In the genomic region with DNA sequence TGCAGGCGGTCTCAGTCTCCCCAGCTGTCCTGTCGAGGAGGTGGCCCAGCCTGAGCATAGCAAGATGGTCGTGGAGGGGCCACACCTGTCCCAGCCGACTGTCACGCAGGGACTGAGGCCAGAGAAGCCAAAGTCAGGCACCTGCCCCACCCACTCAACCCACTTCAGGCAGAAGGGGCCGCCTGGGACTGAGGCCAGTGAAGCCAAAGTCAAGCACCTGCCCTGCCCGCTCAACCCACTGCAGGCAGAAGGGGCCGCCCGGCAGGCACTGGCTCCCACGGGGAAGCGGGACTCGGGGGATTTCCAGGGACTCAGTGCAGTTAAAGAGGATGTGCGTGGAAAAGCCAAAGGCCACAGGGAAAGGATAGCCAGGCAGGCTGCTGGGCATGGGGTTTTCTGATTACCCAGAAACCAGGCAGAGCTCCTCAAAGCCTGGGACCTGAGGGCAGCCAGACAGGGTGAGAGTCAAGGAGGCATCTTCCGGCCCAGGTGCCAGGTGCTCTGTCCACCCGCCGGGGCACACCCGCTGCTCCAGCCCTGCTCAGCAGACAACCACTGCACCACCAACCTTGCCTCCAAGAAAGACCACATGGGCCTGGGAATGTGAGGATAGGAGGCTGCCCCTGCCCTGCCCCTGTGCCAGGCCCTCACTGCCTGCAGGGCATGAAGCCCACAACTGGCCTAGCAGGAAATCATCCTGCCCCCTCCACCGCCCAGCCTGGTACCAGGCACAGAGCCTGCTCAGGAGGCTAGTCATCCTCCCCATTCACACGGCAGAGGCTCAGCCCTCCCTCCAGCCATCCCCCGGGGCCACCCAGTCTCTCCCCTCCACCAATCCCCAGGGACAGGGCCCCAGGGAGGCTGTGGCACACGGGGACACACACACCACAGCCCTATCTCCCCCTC, we compare ENCODE assay signal across 31 cellular contexts. TPM values are rescaled to one million over a fixed set of nuclear protein-coding genes. Genes with fewer than 3 reads are reported as not detected.
A peak's percentile ranks its signal among the peaks of the same experiment; 100 is the strongest.
DNase-seq lines count a peak whose midpoint lies in the region; ATAC-seq and TF ChIP-seq lines count a peak whose summit lies in the region.
"Had no signal": no experiment of that assay in that cellular context is flagged by ENCODE, and none has a peak within 500 bp of the region (broad histone marks: within the 10 kb centered on the region; RNA-seq: fewer than 3 reads in every experiment).

No MANE protein-coding gene starts in this region.

- TF ChIP-seq CTCF in NB4 (IDR thresholded peaks at IDR 0.05; ENCODE audit: low read depth, low read length) (no peak), endodermal cell (conservative IDR thresholded peaks at IDR 0.05) (no peak), thyroid gland (IDR thresholded peaks at IDR 0.05) (no peak), colonic mucosa (IDR thresholded peaks at IDR 0.05) (no peak)

- H3K27ac Mint-ChIP-seq in activated naive CD4-positive, alpha-beta T cell treated with anti-CD3 and anti-CD28 coated beads, Interleukin-2, amount 10 ng/mL, durations not matched to agents 7 days and 5 days = peak overlapping the region; percentile 45
- H3K27ac Mint-ChIP-seq in activated naive CD4-positive, alpha-beta T cell treated with anti-CD3 and anti-CD28 coated beads for 36 hours = no peak overlapping the region
- peak overlapping the region; percentile 21 for H3K27ac Mint-ChIP-seq in endodermal cell
- H3K27ac Mint-ChIP-seq in effector memory CD8-positive, alpha-beta T cell = peak overlapping the region in 1 of 2 donors; percentile 26
- H3K27ac Mint-ChIP-seq: activated CD4-positive, alpha-beta T cell treated with anti-CD3 and anti-CD28 coated beads, Interleukin-2, amount 10 ng/mL, durations not matched to agents 24 days and 14 days; activated naive CD8-positive, alpha-beta T cell treated with anti-CD3 and anti-CD28 coated beads for 36 hours; CD8-positive, alpha-beta memory T cell; HFFc6; immature natural killer cell; memory B cell had no signal

- CTCF ChIA-PET in activated naive CD4-positive, alpha-beta T cell treated with anti-CD3 and anti-CD28 coated beads, Interleukin-2, amount 10 ng/mL, durations not matched to agents 7 days and 5 days (lab: Charles Lee) = interaction anchor here (1.5 kb wide), 1 partner anchor 49 kb away, joined by 4 read pairs; no protein-coding TSS in a partner anchor
- CTCF ChIA-PET in activated naive CD4-positive, alpha-beta T cell treated with anti-CD3 and anti-CD28 coated beads for 36 hours (lab: Charles Lee) = no interaction called here

- H3K4me3 Mint-ChIP-seq in activated naive CD4-positive, alpha-beta T cell treated with anti-CD3 and anti-CD28 coated beads, Interleukin-2, amount 10 ng/mL, durations not matched to agents 7 days and 5 days = no peak overlapping the region
- H3K4me3 Mint-ChIP-seq in activated naive CD4-positive, alpha-beta T cell treated with anti-CD3 and anti-CD28 coated beads for 36 hours = no peak overlapping the region
- no peak overlapping the region for H3K4me3 Mint-ChIP-seq in endodermal cell
- no peak overlapping the region for H3K4me3 Mint-ChIP-seq in effector memory CD8-positive, alpha-beta T cell
- H3K4me3 Mint-ChIP-seq: activated CD4-positive, alpha-beta T cell treated with anti-CD3 and anti-CD28 coated beads, Interleukin-2, amount 10 ng/mL, durations not matched to agents 24 days and 14 days; activated naive CD8-positive, alpha-beta T cell treated with anti-CD3 and anti-CD28 coated beads for 36 hours; CD8-positive, alpha-beta memory T cell; HFFc6; immature natural killer cell; memory B cell; neural crest cell had no signal

- no peaks in the 10 kb centered on the region for H3K36me3 Mint-ChIP-seq in activated naive CD4-positive, alpha-beta T cell treated with anti-CD3 and anti-CD28 coated beads, Interleukin-2, amount 10 ng/mL, durations not matched to agents 7 days and 5 days
- no peaks in the 10 kb centered on the region for H3K36me3 Mint-ChIP-seq in activated naive CD4-positive, alpha-beta T cell treated with anti-CD3 and anti-CD28 coated beads for 36 hours (ENCODE audit: low read depth)
- peaks cover 2% of the 10 kb centered on the region for H3K36me3 Mint-ChIP-seq in endodermal cell (ENCODE audit: low read depth)
- H3K36me3 Mint-ChIP-seq in effector memory CD8-positive, alpha-beta T cell (ENCODE audit: insufficient read depth) = no peaks in the 10 kb centered on the region
- H3K36me3 Mint-ChIP-seq: activated naive CD8-positive, alpha-beta T cell treated with anti-CD3 and anti-CD28 coated beads for 36 hours; CD8-positive, alpha-beta memory T cell; immature natural killer cell; memory B cell had no signal

- intact Hi-C loops in activated naive CD4-positive, alpha-beta T cell treated with anti-CD3 and anti-CD28 coated beads for 36 hours (cut with micrococcal nuclease) = no loop called here
- intact Hi-C loops in thyroid gland (cut with DNase I) = no loop called here
- intact Hi-C loops in colonic mucosa (cut with DNase I) = no loop called here

- H3K9me3 Mint-ChIP-seq in activated naive CD4-positive, alpha-beta T cell treated with anti-CD3 and anti-CD28 coated beads, Interleukin-2, amount 10 ng/mL, durations not matched to agents 7 days and 5 days = no peaks in the 10 kb centered on the region
- peaks cover 1% of the 10 kb centered on the region for H3K9me3 Mint-ChIP-seq in activated naive CD4-positive, alpha-beta T cell treated with anti-CD3 and anti-CD28 coated beads for 36 hours
- H3K9me3 Mint-ChIP-seq in endodermal cell = peaks cover under 1% of the 10 kb centered on the region
- H3K9me3 Mint-ChIP-seq in effector memory CD8-positive, alpha-beta T cell = no peaks in the 10 kb centered on the region
- H3K9me3 Mint-ChIP-seq: activated CD4-positive, alpha-beta T cell treated with anti-CD3 and anti-CD28 coated beads, Interleukin-2, amount 10 ng/mL, durations not matched to agents 24 days and 14 days; activated naive CD8-positive, alpha-beta T cell treated with anti-CD3 and anti-CD28 coated beads for 36 hours; CD8-positive, alpha-beta memory T cell; HFFc6; immature natural killer cell; memory B cell; neural crest cell had no signal

- TF ChIP-seq POLR2A in NB4 (IDR thresholded peaks at IDR 0.05; ENCODE audit: extremely low read depth, insufficient read length) = no peak
- TF ChIP-seq POLR2A in thyroid gland (IDR thresholded peaks at IDR 0.05) = no peak

- H3K27me3 ChIP-seq in endodermal cell (ENCODE audit: control insufficient read depth, insufficient read depth, low read length, poor library complexity, severe bottlenecking) (no peaks in the 10 kb centered on the region), thyroid gland (no peaks in the 10 kb centered on the region), colonic mucosa (no peaks in the 10 kb centered on the region)
- H3K27me3 ChIP-seq: right atrium auricular region had no signal

- H3K9ac ChIP-seq in endodermal cell (ENCODE audit: extremely low read depth, low read length, poor library complexity, severe bottlenecking) (no peak overlapping the region), colonic mucosa (ENCODE audit: low read depth in 2 of 2, low read length in 2 of 2) (no peak overlapping the region)
- H3K9ac ChIP-seq: parathyroid adenoma had no signal

- ATAC-seq in effector memory CD8-positive, alpha-beta T cell (replicated peaks) = no peak
- ATAC-seq in GM18867 (IDR thresholded peaks at IDR 0.05; ENCODE audit: unreplicated experiment) = no peak

- H3K36me3 ChIP-seq in endodermal cell (ENCODE audit: control insufficient read depth, insufficient read depth, low read length) (no peaks in the 10 kb centered on the region), thyroid gland (no peaks in the 10 kb centered on the region), colonic mucosa (no peaks in the 10 kb centered on the region)
- H3K36me3 ChIP-seq: right atrium auricular region, SJCRH30, stomach had no signal

- no peaks in the 10 kb centered on the region for H3K27me3 Mint-ChIP-seq in activated naive CD4-positive, alpha-beta T cell treated with anti-CD3 and anti-CD28 coated beads, Interleukin-2, amount 10 ng/mL, durations not matched to agents 7 days and 5 days
- no peaks in the 10 kb centered on the region for H3K27me3 Mint-ChIP-seq in activated naive CD4-positive, alpha-beta T cell treated with anti-CD3 and anti-CD28 coated beads for 36 hours (ENCODE audit: low read depth)
- no peaks in the 10 kb centered on the region for H3K27me3 Mint-ChIP-seq in endodermal cell (ENCODE audit: insufficient read depth)
- peaks cover 0 to 2% of the 10 kb centered on the region in 2 donors for H3K27me3 Mint-ChIP-seq in effector memory CD8-positive, alpha-beta T cell
- H3K27me3 Mint-ChIP-seq: activated CD4-positive, alpha-beta T cell treated with anti-CD3 and anti-CD28 coated beads, Interleukin-2, amount 10 ng/mL, durations not matched to agents 24 days and 14 days; activated naive CD8-positive, alpha-beta T cell treated with anti-CD3 and anti-CD28 coated beads for 36 hours; CD8-positive, alpha-beta memory T cell; memory B cell had no signal

- DNase-seq in activated naive CD4-positive, alpha-beta T cell treated with anti-CD3 and anti-CD28 coated beads, Interleukin-2, amount 10 ng/mL, durations not matched to agents 7 days and 5 days = no peak
- DNase-seq in activated naive CD4-positive, alpha-beta T cell treated with anti-CD3 and anti-CD28 coated beads for 36 hours = no peak
- DNase-seq in NB4 (ENCODE audit: low read depth) (peak; percentile 70), endodermal cell (no peak), thyroid gland (peak; percentile 69 to 80), colonic mucosa (no peak)
- no peak for DNase-seq in effector memory CD8-positive, alpha-beta T cell
- DNase-seq: activated CD4-positive, alpha-beta T cell treated with anti-CD3 and anti-CD28 coated beads, Interleukin-2, amount 10 ng/mL, durations not matched to agents 24 days and 14 days; activated effector memory CD4-positive, alpha-beta T cell treated with Interleukin-2 at 50 U/mL for 16 hours; activated naive CD8-positive, alpha-beta T cell treated with anti-CD3 and anti-CD28 coated beads for 36 hours; AML-193; anterior cingulate cortex; CD8-positive, alpha-beta memory T cell; DMS153; GDM1; GOT3; HFFc6; hypothalamus; immature natural killer cell; left cardiac atrium; NCI-H1092 treated with DMSO at 0.1 percent for 48 hours; NCI-H1930; SJCRH30; stomach; T1000 had no signal

- 86 to 87% methylated on average over 10 to 21 of the region's 21 CpGs for WGBS in endodermal cell (ENCODE audit: insufficient coverage in 1 of 2, insufficient read length in 1 of 2), 2 experiments
- 33 to 54% methylated on average over 14 to 18 of the region's 21 CpGs for WGBS in thyroid gland, 2 donors

- no peak overlapping the region for H3K4me3 ChIP-seq in NB4 (ENCODE audit: low read depth, low read length)
- H3K4me3 ChIP-seq in endodermal cell (ENCODE audit: low read length) = no peak overlapping the region
- H3K4me3 ChIP-seq in thyroid gland (replicated peaks in 1 of 3) = no peak overlapping the region
- H3K4me3 ChIP-seq in colonic mucosa = no peak overlapping the region
- H3K4me3 ChIP-seq: right atrium auricular region, SJCRH30, smooth muscle cell, stomach had no signal

- H3K27ac ChIP-seq in endodermal cell (ENCODE audit: low read depth, low read length) (no peak overlapping the region), thyroid gland (no peak overlapping the region), colonic mucosa (no peak overlapping the region)
- H3K27ac ChIP-seq: parathyroid adenoma, right atrium auricular region, SJCRH30, stomach had no signal

- no peaks in the 10 kb centered on the region for H3K9me3 ChIP-seq in endodermal cell (ENCODE audit: control insufficient read depth, low read length)
- H3K9me3 ChIP-seq in thyroid gland = no peaks in the 10 kb centered on the region
- H3K9me3 ChIP-seq in colonic mucosa = no peaks in the 10 kb centered on the region
- H3K9me3 ChIP-seq: right atrium auricular region, SJCRH30, stomach had no signal

- H3K4me1 ChIP-seq in endodermal cell (ENCODE audit: control insufficient read depth, insufficient read depth, low read length) = no peaks in the 10 kb centered on the region
- H3K4me1 ChIP-seq in thyroid gland = peaks cover 10 to 15% of the 10 kb centered on the region in 2 donors
- H3K4me1 ChIP-seq in colonic mucosa = no peaks in the 10 kb centered on the region
- H3K4me1 ChIP-seq: parathyroid adenoma, right atrium auricular region, SJCRH30, stomach had no signal

- no peaks in the 10 kb centered on the region for H3K4me1 Mint-ChIP-seq in activated naive CD4-positive, alpha-beta T cell treated with anti-CD3 and anti-CD28 coated beads, Interleukin-2, amount 10 ng/mL, durations not matched to agents 7 days and 5 days
- H3K4me1 Mint-ChIP-seq in activated naive CD4-positive, alpha-beta T cell treated with anti-CD3 and anti-CD28 coated beads for 36 hours (ENCODE audit: low read depth) = no peaks in the 10 kb centered on the region
- H3K4me1 Mint-ChIP-seq in endodermal cell = no peaks in the 10 kb centered on the region
- H3K4me1 Mint-ChIP-seq in effector memory CD8-positive, alpha-beta T cell (ENCODE audit: low read depth in 2 of 2) = no peaks in the 10 kb centered on the region
- H3K4me1 Mint-ChIP-seq: activated CD4-positive, alpha-beta T cell treated with anti-CD3 and anti-CD28 coated beads, Interleukin-2, amount 10 ng/mL, durations not matched to agents 24 days and 14 days; activated naive CD8-positive, alpha-beta T cell treated with anti-CD3 and anti-CD28 coated beads for 36 hours; CD8-positive, alpha-beta memory T cell; immature natural killer cell had no signal

RNA-seq across cellular contexts. Expression of a gene that starts 41.0 kb away (rescaled TPM):
- total RNA-seq in activated naive CD4-positive, alpha-beta T cell treated with anti-CD3 and anti-CD28 coated beads for 36 hours = 1 to 10 TPM; 5.8 to 5.9 TPM
- total RNA-seq in endodermal cell = 100 to 1,000 TPM in 1 of 2 donors, 10 to 100 TPM in 1; 83.0 to 103 TPM
- 28.4 TPM for polyA plus RNA-seq in endodermal cell (2013, experiment 1 of 2)
- 20.2 TPM for polyA plus RNA-seq in endodermal cell (2013, experiment 2 of 2)
- 10 to 100 TPM in 3 of 4 donors, 1 to 10 TPM in 1; 9.4 to 25.8 (median 21.8) TPM for total RNA-seq in thyroid gland
- total RNA-seq in colonic mucosa = 1 to 10 TPM; 5.2 to 6.4 TPM
- total RNA-seq: SJCRH30 had no signal

RNA-seq across cellular contexts. Expression of a gene that starts 54.5 kb away (rescaled TPM):
- total RNA-seq in activated naive CD4-positive, alpha-beta T cell treated with anti-CD3 and anti-CD28 coated beads for 36 hours = 1 to 10 TPM; 6.8 TPM
- 10 to 100 TPM; 50.4 to 56.4 TPM for total RNA-seq in endodermal cell
- 30.8 TPM for polyA plus RNA-seq in endodermal cell (2013, experiment 1 of 2)
- 32.3 TPM for polyA plus RNA-seq in endodermal cell (2013, experiment 2 of 2)
- total RNA-seq in thyroid gland = 10 to 100 TPM; 33.9 to 45.1 (median 40.0) TPM
- total RNA-seq in colonic mucosa = 10 to 100 TPM; 63.0 to 81.5 TPM

Comparison
In these comparisons a context has a peak if more than half of its experiments do, and no peak if none do; other contexts are left out.
1. DNase-seq: peak in NB4 (single experiment) and thyroid gland (2 of 2); none in activated naive CD4-positive, alpha-beta T cell treated with anti-CD3 and anti-CD28 coated beads, Interleukin-2, amount 10 ng/mL, durations not matched to agents 7 days and 5 days (single experiment), activated naive CD4-positive, alpha-beta T cell treated with anti-CD3 and anti-CD28 coated beads for 36 hours (single experiment), endodermal cell (single experiment), effector memory CD8-positive, alpha-beta T cell (0 of 3) and colonic mucosa (single experiment).
2. RNA of a gene that starts 54.5 kb away (total RNA-seq): 63.0 to 81.5 TPM in colonic mucosa, 50.4 to 56.4 TPM in endodermal cell and 33.9 to 45.1 TPM in thyroid gland; 6.8 TPM in activated naive CD4-positive, alpha-beta T cell treated with anti-CD3 and anti-CD28 coated beads for 36 hours; every median in the first group is over 4 times any median in the second.